9 cellular contexts compared by ENCODE assay signal in genomic region chr2:132670961-132671781, GRCh38. TPM values are rescaled to one million over a fixed set of nuclear protein-coding genes. Genes with fewer than 3 reads are reported as not detected.
DNase-seq lines count a peak whose midpoint lies in the region; ATAC-seq and TF ChIP-seq lines count a peak whose summit lies in the region.
"Had no signal": no experiment of that assay in that cellular context is flagged by ENCODE, and none has a peak within 500 bp of the region (broad histone marks: within the 10 kb centered on the region; RNA-seq: fewer than 3 reads in every experiment).

No MANE protein-coding gene starts in this region.

- peaks cover 7 to 26% (median 21%) of the 10 kb centered on the region in 10 experiments; a peak in 17 of 20 replicates for H3K4me1 ChIP-seq in BLaER1 treated with 17β-estradiol and CSF1 and Interleukin-3, amounts not matched to agents 10 nM and 100 nM
- peaks cover 7% of the 10 kb centered on the region for H3K4me1 ChIP-seq in fibroblast of lung (ENCODE audit: control insufficient read depth, extremely low read depth, insufficient read depth, low read length)

- H3K4me3 ChIP-seq in BLaER1 treated with 17β-estradiol and CSF1 and Interleukin-3, amounts not matched to agents 10 nM and 100 nM, result peak overlapping the region; percentile 57 to 73 (median 62); a peak in 17 of 20 replicates
- peak overlapping the region; percentile 45 to 56 (median 50) for H3K4me3 ChIP-seq in fibroblast of lung (replicated peaks in 1 of 4; ENCODE audit: control extremely low read depth in 1 of 4, insufficient read depth in 1 of 4, low read depth in 3 of 4, low read length in 4 of 4)

- TF ChIP-seq CTCF in fibroblast of lung (conservative IDR thresholded peaks at IDR 0.05 in 1 of 2, IDR thresholded peaks at IDR 0.05 in 1 of 2; ENCODE audit: low read depth in 1 of 2, low read length in 2 of 2) (no peak), omental fat pad (IDR thresholded peaks at IDR 0.05) (no peak)

- H3K9me3 ChIP-seq in BLaER1 treated with 17β-estradiol and CSF1 and Interleukin-3, amounts not matched to agents 10 nM and 100 nM (replicated peaks in 1 of 11), result peaks cover 0 to 13% (median 8%) of the 10 kb centered on the region in 11 experiments; a peak in 13 of 22 replicates
- no peaks in the 10 kb centered on the region for H3K9me3 ChIP-seq in fibroblast of lung (ENCODE audit: control insufficient read depth, insufficient read depth, low read depth, low read length)

- H3K79me2 ChIP-seq in fibroblast of lung (ENCODE audit: control insufficient read depth, insufficient read depth, low read length), result no peaks in the 10 kb centered on the region

- peak; percentile 26 for DNase-seq in NCI-H345 treated with DMSO at 0.1 percent for 48 hours (lab: John Stamatoyannopoulos, UW; ENCODE audit: unreplicated experiment)
- DNase-seq in fibroblast of lung (ENCODE audit: low read depth in 2 of 2), result peak; percentile 77 to 97
- DNase-seq in omental fat pad (ENCODE audit: low spot score), result no peak
- DNase-seq in activated CD4-positive, CD25-positive, alpha-beta regulatory T cell (lab: John Stamatoyannopoulos, UW), result no peak
- no peak for DNase-seq in effector CD8-positive, alpha-beta T cell (lab: John Stamatoyannopoulos, UW)
- no peak for DNase-seq in NOMO-1 (lab: John Stamatoyannopoulos, UW; ENCODE audit: unreplicated experiment in 2 of 2)

- H3K27me3 ChIP-seq in BLaER1 treated with 17β-estradiol and CSF1 and Interleukin-3, amounts not matched to agents 10 nM and 100 nM, result peaks cover 46 to 67% (median 60%) of the 10 kb centered on the region in 11 experiments
- no peaks in the 10 kb centered on the region for H3K27me3 ChIP-seq in fibroblast of lung (ENCODE audit: control insufficient read depth, insufficient read depth, low read length)

- no peaks in the 10 kb centered on the region for H3K36me3 ChIP-seq in BLaER1 treated with 17β-estradiol and CSF1 and Interleukin-3, amounts not matched to agents 10 nM and 100 nM
- no peaks in the 10 kb centered on the region for H3K36me3 ChIP-seq in fibroblast of lung (ENCODE audit: control insufficient read depth, insufficient read depth, low read length)

- peak overlapping the region; percentile 88 to 99 (median 94) for H3K4me2 ChIP-seq in BLaER1 treated with 17β-estradiol and CSF1 and Interleukin-3, amounts not matched to agents 10 nM and 100 nM
- peak overlapping the region; percentile 82 for H3K4me2 ChIP-seq in fibroblast of lung (ENCODE audit: extremely low read depth, insufficient read depth, low read length)

- peaks cover 0 to 30% (median 11%) of the 10 kb centered on the region in 11 experiments; a peak in 14 of 22 replicates for H4K20me1 ChIP-seq in BLaER1 treated with 17β-estradiol and CSF1 and Interleukin-3, amounts not matched to agents 10 nM and 100 nM
- H4K20me1 ChIP-seq in fibroblast of lung (ENCODE audit: control insufficient read depth, extremely low read depth, insufficient read depth, low read length), result no peaks in the 10 kb centered on the region

- no peak overlapping the region for H2AFZ ChIP-seq in fibroblast of lung (ENCODE audit: low read length)

- no peak overlapping the region for H3K27ac ChIP-seq in BLaER1 treated with 17β-estradiol and CSF1 and Interleukin-3, amounts not matched to agents 10 nM and 100 nM
- H3K27ac ChIP-seq in fibroblast of lung (ENCODE audit: insufficient read depth, low read length), result no peak overlapping the region

- no peak overlapping the region for H3K9ac ChIP-seq in BLaER1 treated with 17β-estradiol and CSF1 and Interleukin-3, amounts not matched to agents 10 nM and 100 nM
- no peak overlapping the region for H3K9ac ChIP-seq in fibroblast of lung (ENCODE audit: insufficient read depth, low read length)

- ATAC-seq in omental fat pad (ENCODE audit: low FRiP score) (peak; percentile 35), HG02885 (IDR thresholded peaks at IDR 0.05; ENCODE audit: poor library complexity, unreplicated experiment) (no peak)

RNA-seq across cellular contexts. Expression of gene LYPD1, which starts 1.2 kb away (rescaled TPM):
- total RNA-seq in fibroblast of lung (0.17 and 0.26 TPM in 2 replicates), omental fat pad (under 1 TPM in 1 of 4 donors, not detected in 3; 0.48 TPM)
- polyA plus RNA-seq in fibroblast of lung, result 4.3 and 4.8 TPM in 2 replicates
- polyA plus RNA-seq in fibroblast of lung (2012), result 4.3 and 5.9 TPM in 2 replicates
- 7.0 and 7.2 TPM in 2 replicates for polyA minus RNA-seq in fibroblast of lung (ENCODE audit: low replicate concordance)
- total RNA-seq: T-helper 2 cell treated with Interferon-gamma antibody and Interleukin-4, amounts not matched to agents 100 ng/mL and 5 ng/mL, for 36 hours had no signal

Comparison
In these comparisons a context has a peak if more than half of its experiments do, and no peak if none do; other contexts are left out.
1. DNase-seq: peak in NCI-H345 treated with DMSO at 0.1 percent for 48 hours (single experiment) and fibroblast of lung (2 of 2); none in omental fat pad (single experiment), activated CD4-positive, CD25-positive, alpha-beta regulatory T cell (0 of 4), effector CD8-positive, alpha-beta T cell (single experiment) and NOMO-1 (0 of 2).